Comparison of ENCODE assay signal across 17 cellular contexts in genomic region chr3:128382221-128382807, GRCh38.
DNase-seq lines count a peak whose midpoint lies in the region; FAIRE-seq and TF ChIP-seq lines count a peak whose summit lies in the region.
"Had no signal": no experiment of that assay in that cellular context is flagged by ENCODE, and none has a peak within 500 bp of the region (broad histone marks: within the 10 kb centered on the region; RNA-seq: fewer than 3 reads in every experiment).

No MANE protein-coding gene starts in this region.

- H3K9me3 ChIP-seq in mammary epithelial cell (replicated peaks; ENCODE audit: insufficient read depth, low read length) (no peaks in the 10 kb centered on the region), endothelial cell of umbilical vein (replicated peaks; ENCODE audit: control insufficient read depth, insufficient read depth, low read length) (no peaks in the 10 kb centered on the region), uterus (no peaks in the 10 kb centered on the region), Karpas-422 (ENCODE audit: low read length) (no peaks in the 10 kb centered on the region)
- H3K9me3 ChIP-seq: left lung, neutrophil had no signal

- H4K20me1 ChIP-seq in mammary epithelial cell (ENCODE audit: insufficient read depth, low read length) = no peaks in the 10 kb centered on the region
- H4K20me1 ChIP-seq in endothelial cell of umbilical vein (replicated peaks; ENCODE audit: control insufficient read depth, extremely low read depth, insufficient read depth, low read length) = no peaks in the 10 kb centered on the region
- H4K20me1 ChIP-seq in Karpas-422 (ENCODE audit: insufficient read depth, low read depth, low read length) = peaks cover 3% of the 10 kb centered on the region; the same call in 1 of the 2 replicates

- H2AFZ ChIP-seq in mammary epithelial cell (ENCODE audit: low read depth, low read length) (no peak overlapping the region), endothelial cell of umbilical vein (ENCODE audit: low read depth, low read length) (no peak overlapping the region), Karpas-422 (ENCODE audit: low read length) (no peak overlapping the region)

- H3K4me3 ChIP-seq in mammary epithelial cell (replicated peaks in 1 of 3; ENCODE audit: insufficient read depth in 1 of 3, low read depth in 2 of 3, low read length in 3 of 3) = no peak overlapping the region
- no peak overlapping the region for H3K4me3 ChIP-seq in endothelial cell of umbilical vein (replicated peaks in 1 of 3; ENCODE audit: insufficient read depth in 1 of 3, low read depth in 1 of 3, low read length in 3 of 3)
- no peak overlapping the region for H3K4me3 ChIP-seq in uterus
- H3K4me3 ChIP-seq in Karpas-422 (ENCODE audit: low read length) = no peak overlapping the region
- H3K4me3 ChIP-seq: left lung had no signal

- peak; percentile 1 for DNase-seq in MCF 10A (ENCODE audit: unreplicated experiment)
- DNase-seq in mammary epithelial cell = no peak
- DNase-seq in endothelial cell of umbilical vein (ENCODE audit: low read depth, low spot score) = peak; percentile 19
- peak; percentile 57 to 81 for DNase-seq in uterus
- no peak for DNase-seq in activated CD4-positive, alpha-beta T cell treated with anti-CD3 and anti-CD28 coated beads, Interleukin-2, amount 50 U/mL, for 48 hours
- DNase-seq in SKM-1 (lab: John Stamatoyannopoulos, UW; ENCODE audit: unreplicated experiment) = no peak
- DNase-seq in Karpas-422 = no peak
- DNase-seq: ACHN; Calu3; effector CD8-positive, alpha-beta T cell; IMR-90; left lung; NCI-H1694; NK-92 treated with Interleukin-12 subunit alpha and Interleukin-12 subunit beta, amount 100 ng/mL, for 24 hours had no signal

- H3K36me3 ChIP-seq in mammary epithelial cell (ENCODE audit: insufficient read depth, low read length) (no peaks in the 10 kb centered on the region), endothelial cell of umbilical vein (ENCODE audit: control insufficient read depth in 2 of 2, extremely low read depth in 1 of 2, insufficient read depth in 2 of 2, low read length in 2 of 2) (no peaks in the 10 kb centered on the region), uterus (no peaks in the 10 kb centered on the region), Karpas-422 (ENCODE audit: insufficient read depth, low read length) (no peaks in the 10 kb centered on the region)
- H3K36me3 ChIP-seq: left lung, neutrophil had no signal

- no peaks in the 10 kb centered on the region for H3K9me1 ChIP-seq in endothelial cell of umbilical vein (replicated peaks; ENCODE audit: control insufficient read depth, extremely low read depth, insufficient read depth, low read length)

- no peak for FAIRE-seq in endothelial cell of umbilical vein (lab: Jason Lieb, UNC)
- FAIRE-seq: urothelium cell line had no signal

- H3K27ac ChIP-seq in mammary epithelial cell (ENCODE audit: insufficient read depth, low read depth, low read length) = no peak overlapping the region
- no peak overlapping the region for H3K27ac ChIP-seq in endothelial cell of umbilical vein (ENCODE audit: insufficient read depth, low read depth, low read length)
- H3K27ac ChIP-seq in uterus = peak overlapping the region; percentile 75 to 83
- no peak overlapping the region for H3K27ac ChIP-seq in Karpas-422 (ENCODE audit: low read length)
- H3K27ac ChIP-seq: left lung, neutrophil had no signal

- intact Hi-C loops in MCF 10A (cut with micrococcal nuclease) = no loop called here
- intact Hi-C loops in mammary epithelial cell (cut with micrococcal nuclease) = no loop called here
- intact Hi-C loops in endothelial cell of umbilical vein (cut with micrococcal nuclease) = no loop called here
- intact Hi-C loops in uterus (cut with DNase I; ENCODE audit: low total_unique reads) = no loop called here

- H3K9me2 ChIP-seq in Karpas-422 (replicated peaks; ENCODE audit: insufficient read depth, low read length) = no peaks in the 10 kb centered on the region

- WGBS in mammary epithelial cell (ENCODE audit: low coverage, missing lambda C conversion rate) = 70% methylated on average over 14 of the region's 14 CpGs

- no peaks in the 10 kb centered on the region for H3K27me3 ChIP-seq in mammary epithelial cell (ENCODE audit: insufficient read depth, low read length)
- no peaks in the 10 kb centered on the region for H3K27me3 ChIP-seq in endothelial cell of umbilical vein (ENCODE audit: control insufficient read depth in 2 of 2, insufficient read depth in 2 of 2, low read length in 2 of 2)
- H3K27me3 ChIP-seq in uterus = no peaks in the 10 kb centered on the region
- H3K27me3 ChIP-seq in Karpas-422 (ENCODE audit: low read length) = no peaks in the 10 kb centered on the region
- H3K27me3 ChIP-seq: left lung, neutrophil had no signal

- TF ChIP-seq CTCF in MCF 10A (IDR thresholded peaks at IDR 0.05; ENCODE audit: unreplicated experiment) (no peak), mammary epithelial cell (conservative IDR thresholded peaks at IDR 0.05 in 1 of 2, IDR thresholded peaks at IDR 0.05 in 1 of 2; ENCODE audit: extremely low read depth in 1 of 2, insufficient read depth in 1 of 2, low read depth in 1 of 2, low read length in 2 of 2) (no peak), endothelial cell of umbilical vein (IDR thresholded peaks at IDR 0.05; ENCODE audit: extremely low read depth in 1 of 2, insufficient read depth in 1 of 2, low read depth in 1 of 2, low read length in 2 of 2) (no peak), nephron (IDR thresholded peaks at IDR 0.05; ENCODE audit: unreplicated experiment in 3 of 3) (no peak), uterus (IDR thresholded peaks at IDR 0.05) (no peak)

- CTCF ChIA-PET in MCF 10A (lab: Yijun Ruan, JAX) = interaction anchor here (0.7 to 0.9 kb wide), 3 partner anchors 12 to 17 kb away, joined by 3 read pairs; no protein-coding TSS in a partner anchor
- CTCF ChIA-PET in mammary epithelial cell (lab: Charles Lee; ENCODE audit: low non-redundant PET) = no interaction called here
- CTCF ChIA-PET in endothelial cell of umbilical vein (lab: Charles Lee) = interaction anchor here (0.6 to 1.4 kb wide), 4 partner anchors 56 to 891 kb away, joined by 3 to 4 read pairs (median 3); no protein-coding TSS in a partner anchor

- H3K4me1 Mint-ChIP-seq in MCF 10A (ENCODE audit: insufficient read depth, unreplicated experiment) (peaks cover 22% of the 10 kb centered on the region), nephron (peaks cover 83% of the 10 kb centered on the region)

- dilution Hi-C loops in mammary epithelial cell (cut with HindIII; ENCODE audit: low sequenced_read_pairs) = no loop called here
- dilution Hi-C loops in endothelial cell of umbilical vein (cut with MboI; ENCODE audit: extremely low pct_ligation_motif_present, low sequenced_read_pairs) = no loop called here

- TF ChIP-seq POLR2A in endothelial cell of umbilical vein (IDR thresholded peaks at IDR 0.05; ENCODE audit: low read depth, low read length) (no peak), uterus (IDR thresholded peaks at IDR 0.05) (no peak)

- H3K4me2 ChIP-seq in mammary epithelial cell (ENCODE audit: insufficient read depth, low read depth, low read length) = no peak overlapping the region
- no peak overlapping the region for H3K4me2 ChIP-seq in endothelial cell of umbilical vein (ENCODE audit: insufficient read depth, low read length)
- no peak overlapping the region for H3K4me2 ChIP-seq in Karpas-422 (ENCODE audit: low read depth, low read length, poor library complexity, severe bottlenecking)

- H3K9ac ChIP-seq in mammary epithelial cell (ENCODE audit: insufficient read depth, low read length) (no peak overlapping the region), endothelial cell of umbilical vein (replicated peaks; ENCODE audit: extremely low read depth, insufficient read depth, low read length) (no peak overlapping the region), Karpas-422 (ENCODE audit: low read length) (no peak overlapping the region)

- POLR2A ChIA-PET in MCF 10A (lab: Yijun Ruan, JAX) (interaction anchor here (0.9 kb wide), 1 partner anchor 9 kb away, joined by 3 read pairs; no protein-coding TSS in a partner anchor), endothelial cell of umbilical vein (lab: Charles Lee) (no interaction called here)

- no peaks in the 10 kb centered on the region for H3K9me3 Mint-ChIP-seq in MCF 10A (ENCODE audit: unreplicated experiment)
- H3K9me3 Mint-ChIP-seq in nephron = no peaks in the 10 kb centered on the region

- H3K4me1 ChIP-seq in mammary epithelial cell (ENCODE audit: insufficient read depth, low read length) = peaks cover 8% of the 10 kb centered on the region
- H3K4me1 ChIP-seq in endothelial cell of umbilical vein (ENCODE audit: control insufficient read depth, extremely low read depth, insufficient read depth, low read length) = peaks cover 7% of the 10 kb centered on the region
- H3K4me1 ChIP-seq in uterus = peaks cover 17 to 24% of the 10 kb centered on the region in 2 donors
- no peaks in the 10 kb centered on the region for H3K4me1 ChIP-seq in Karpas-422 (ENCODE audit: low read length)

- BruUV-seq in MCF 10A (replicated peaks; lab: Mats Ljungman, UMichigan) (no TSS peak), mammary epithelial cell (replicated peaks; lab: Mats Ljungman, UMichigan) (no TSS peak), endothelial cell of umbilical vein (replicated peaks; lab: Mats Ljungman, UMichigan) (no TSS peak)

- H3K4me3 Mint-ChIP-seq in MCF 10A (ENCODE audit: unreplicated experiment) (no peak overlapping the region), nephron (peak overlapping the region in 1 of 3 experiments; percentile 40)

- H3K27me3 Mint-ChIP-seq in MCF 10A (ENCODE audit: insufficient read depth, unreplicated experiment) (no peaks in the 10 kb centered on the region), nephron (ENCODE audit: low read depth) (peaks cover 3% of the 10 kb centered on the region)

- H3K79me2 ChIP-seq in mammary epithelial cell (ENCODE audit: insufficient read depth, low read length) (no peaks in the 10 kb centered on the region), endothelial cell of umbilical vein (ENCODE audit: control insufficient read depth, insufficient read depth, low read length) (no peaks in the 10 kb centered on the region), Karpas-422 (ENCODE audit: low read length) (no peaks in the 10 kb centered on the region)

- in situ Hi-C loops in mammary epithelial cell (cut with MboI; ENCODE audit: low sequenced_read_pairs in 2 of 2) = no loop called here

- H3K27ac Mint-ChIP-seq in MCF 10A (ENCODE audit: low read depth, unreplicated experiment) (no peak overlapping the region), nephron (peak overlapping the region; percentile 20 to 89 (median 83))

- H3K36me3 Mint-ChIP-seq in MCF 10A (ENCODE audit: insufficient read depth, unreplicated experiment) (no peaks in the 10 kb centered on the region), nephron (ENCODE audit: low read depth) (peaks cover 6% of the 10 kb centered on the region)

TF ChIP-seq in endothelial cell of umbilical vein, 7 proteins besides CTCF, POLR2A, EP300 and RAD21 (continues in another document):
- TF ChIP-seq POLR2AphosphoS5 (IDR thresholded peaks at IDR 0.05; ENCODE audit: insufficient read depth, low read depth, low read length) = no peak
- no peak for TF ChIP-seq MYC (IDR thresholded peaks at IDR 0.05; ENCODE audit: low read depth, low read length)
- TF ChIP-seq GATA2 (IDR thresholded peaks at IDR 0.05; ENCODE audit: insufficient read depth, insufficient read length, low read depth, low read length) = no peak
- TF ChIP-seq EZH2 (IDR thresholded peaks at IDR 0.05; ENCODE audit: borderline replicate concordance, low read depth, low read length, severe bottlenecking) = no peak

Comparison
In these comparisons a context has a peak if more than half of its experiments do, and no peak if none do; other contexts are left out.
1. DNase-seq: peak in MCF 10A (single experiment), endothelial cell of umbilical vein (single experiment) and uterus (2 of 2); none in mammary epithelial cell (single experiment), activated CD4-positive, alpha-beta T cell treated with anti-CD3 and anti-CD28 coated beads, Interleukin-2, amount 50 U/mL, for 48 hours (0 of 2), SKM-1 (single experiment) and Karpas-422 (single experiment).
2. H3K27ac ChIP-seq: peak in uterus (2 of 2); none in mammary epithelial cell (single experiment), endothelial cell of umbilical vein (single experiment) and Karpas-422 (single experiment).